ENCODE assay signal across 8 cellular contexts in the genomic region with DNA sequence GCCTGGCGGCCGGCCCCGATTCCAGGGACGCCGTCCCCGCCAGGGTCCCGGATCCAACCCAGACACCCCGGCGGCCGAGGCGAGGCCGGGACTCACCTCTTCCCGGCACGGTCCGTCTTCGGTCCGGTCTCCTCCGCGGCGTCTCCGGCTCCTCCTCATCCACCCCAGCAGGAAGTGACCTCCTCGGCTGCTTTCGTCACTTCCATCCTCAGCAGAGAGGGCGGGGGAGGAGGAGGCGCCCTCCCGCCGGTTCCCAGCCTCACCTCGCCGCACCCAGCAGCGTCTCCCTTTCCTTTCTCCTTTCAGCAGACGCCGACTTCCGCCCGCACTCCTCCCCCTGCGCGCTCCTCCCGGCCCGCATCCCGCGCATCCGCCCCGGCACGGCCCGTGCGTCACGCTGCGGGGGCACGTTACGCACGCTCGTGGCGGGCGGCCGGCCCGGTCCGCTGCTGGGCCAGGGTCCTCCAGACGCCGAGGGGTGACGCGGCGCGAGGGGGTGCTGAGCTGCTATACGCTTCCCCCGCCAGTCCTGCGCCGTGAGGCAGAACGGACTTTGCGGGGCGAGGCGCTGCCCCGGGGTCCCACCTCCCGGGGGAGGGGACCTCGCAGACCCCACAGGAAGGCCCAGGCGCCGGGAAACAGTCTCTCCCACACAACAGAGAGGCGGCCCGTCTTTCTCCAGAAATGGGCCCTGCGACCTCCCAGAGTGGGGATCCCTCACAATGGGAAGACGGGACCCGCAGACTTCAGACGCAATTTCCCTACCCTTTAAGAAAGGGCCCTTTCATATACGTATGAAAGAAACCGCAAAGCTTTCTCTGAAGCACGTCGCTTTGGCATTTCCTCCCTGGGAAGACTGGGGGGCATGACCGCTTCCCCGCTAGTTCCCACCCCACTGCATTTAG. TPM values are rescaled to one million over a fixed set of nuclear protein-coding genes. Genes with fewer than 3 reads are reported as not detected.
A peak's percentile ranks its signal among the peaks of the same experiment; 100 is the strongest.
DNase-seq lines count a peak whose midpoint lies in the region; ATAC-seq and TF ChIP-seq lines count a peak whose summit lies in the region.

A gene (minus strand): TSS at position 176 of the 905 bp plus-strand sequence. CDS start 2,043 bp downstream, outside the sequence.

- H3K36me3 ChIP-seq in left lung, result peaks cover 0 to 27% of the 10 kb centered on the region in 2 donors

- DNase-seq in Ammon's horn (ENCODE audit: low spot score), result peak; percentile 93
- DNase-seq in NCI-H526 treated with DMSO at 0.1 percent for 48 hours (lab: John Stamatoyannopoulos, UW), result peak; percentile 85
- DNase-seq in activated CD4-positive, alpha-beta T cell treated with anti-CD3 and anti-CD28 coated beads, Interleukin-2, amount 10 ng/mL, durations not matched to agents 7 days and 5 days, result peak; percentile 92
- peak; percentile 82 for DNase-seq in dedifferentiated amniotic fluid mesenchymal stem cell (ENCODE audit: extremely low spot score)
- peak; percentile 94 to 95 for DNase-seq in left lung
- DNase-seq in stimulated activated CD4-positive, alpha-beta T cell treated with anti-CD3 and anti-CD28 coated beads, Interleukin-2, amount 100 ng/mL, for 4 hours (ENCODE audit: low read depth), result peak; percentile 79

- H3K36me3 Mint-ChIP-seq in activated CD4-positive, alpha-beta T cell treated with anti-CD3 and anti-CD28 coated beads, Interleukin-2, amount 10 ng/mL, durations not matched to agents 7 days and 5 days (ENCODE audit: low read depth), result peaks cover 34% of the 10 kb centered on the region

- H3K27ac ChIP-seq in left lung, result peak within 1 kb of the TSS; percentile 94 to 98

- H3K4me3 ChIP-seq in left lung, result peak within 1 kb of the TSS; percentile 94 to 97

- peak; percentile 93 for ATAC-seq in HG03432 (IDR thresholded peaks at IDR 0.05; ENCODE audit: unreplicated experiment)
- ATAC-seq in left lung, result peak; percentile 94

- CTCF ChIA-PET in activated CD4-positive, alpha-beta T cell treated with anti-CD3 and anti-CD28 coated beads, Interleukin-2, amount 10 ng/mL, durations not matched to agents 7 days and 5 days (lab: Charles Lee), result interaction anchor here (0.9 to 4.7 kb wide), 3 partner anchors 18 to 48 kb away, joined by 3 to 14 read pairs (median 13); no protein-coding TSS in a partner anchor

- POLR2A ChIA-PET in activated CD4-positive, alpha-beta T cell treated with anti-CD3 and anti-CD28 coated beads, Interleukin-2, amount 10 ng/mL, durations not matched to agents 7 days and 5 days (lab: Charles Lee), result no interaction called here

- H3K27ac Mint-ChIP-seq in activated CD4-positive, alpha-beta T cell treated with anti-CD3 and anti-CD28 coated beads, Interleukin-2, amount 10 ng/mL, durations not matched to agents 7 days and 5 days, result peak within 1 kb of the TSS; percentile 91

- H3K4me1 Mint-ChIP-seq in activated CD4-positive, alpha-beta T cell treated with anti-CD3 and anti-CD28 coated beads, Interleukin-2, amount 10 ng/mL, durations not matched to agents 7 days and 5 days, result peaks cover 50% of the 10 kb centered on the region

- TF ChIP-seq CTCF in left lung (IDR thresholded peaks at IDR 0.05), result no peak

- no peaks in the 10 kb centered on the region for H3K27me3 ChIP-seq in left lung

- H3K4me1 ChIP-seq in left lung, result peaks cover 14 to 40% of the 10 kb centered on the region in 2 donors

- H3K9me3 ChIP-seq in left lung, result no peaks in the 10 kb centered on the region

- intact Hi-C loops in left lung (cut with DNase I), result no loop called here

- TF ChIP-seq POLR2A in GM19193 (IDR thresholded peaks at IDR 0.05; ENCODE audit: extremely low read depth, insufficient read depth, insufficient read length), result peak; percentile 79

- peaks cover 3% of the 10 kb centered on the region for H3K27me3 Mint-ChIP-seq in activated CD4-positive, alpha-beta T cell treated with anti-CD3 and anti-CD28 coated beads, Interleukin-2, amount 10 ng/mL, durations not matched to agents 7 days and 5 days

- H3K4me3 Mint-ChIP-seq in activated CD4-positive, alpha-beta T cell treated with anti-CD3 and anti-CD28 coated beads, Interleukin-2, amount 10 ng/mL, durations not matched to agents 7 days and 5 days, result peak within 1 kb of the TSS; percentile 94

- H3K9me3 Mint-ChIP-seq in activated CD4-positive, alpha-beta T cell treated with anti-CD3 and anti-CD28 coated beads, Interleukin-2, amount 10 ng/mL, durations not matched to agents 7 days and 5 days, result no peaks in the 10 kb centered on the region

RNA-seq across cellular contexts. Expression of the gene that starts here (rescaled TPM):
- total RNA-seq in activated CD4-positive, alpha-beta T cell treated with anti-CD3 and anti-CD28 coated beads, Interleukin-2, amount 10 ng/mL, durations not matched to agents 7 days and 5 days, result 10 to 100 TPM; 33.3 to 37.5 TPM
- total RNA-seq in left lung, result 10 to 100 TPM; 23.3 to 26.3 TPM

Comparison
In these comparisons a context has a peak if more than half of its experiments do, and no peak if none do; other contexts are left out.
1. Peak in every context shown above with its lines: DNase-seq, ATAC-seq, H3K4me3 ChIP-seq and H3K27ac ChIP-seq.